ENCODE assay signal across 1 cellular context in the genomic region with DNA sequence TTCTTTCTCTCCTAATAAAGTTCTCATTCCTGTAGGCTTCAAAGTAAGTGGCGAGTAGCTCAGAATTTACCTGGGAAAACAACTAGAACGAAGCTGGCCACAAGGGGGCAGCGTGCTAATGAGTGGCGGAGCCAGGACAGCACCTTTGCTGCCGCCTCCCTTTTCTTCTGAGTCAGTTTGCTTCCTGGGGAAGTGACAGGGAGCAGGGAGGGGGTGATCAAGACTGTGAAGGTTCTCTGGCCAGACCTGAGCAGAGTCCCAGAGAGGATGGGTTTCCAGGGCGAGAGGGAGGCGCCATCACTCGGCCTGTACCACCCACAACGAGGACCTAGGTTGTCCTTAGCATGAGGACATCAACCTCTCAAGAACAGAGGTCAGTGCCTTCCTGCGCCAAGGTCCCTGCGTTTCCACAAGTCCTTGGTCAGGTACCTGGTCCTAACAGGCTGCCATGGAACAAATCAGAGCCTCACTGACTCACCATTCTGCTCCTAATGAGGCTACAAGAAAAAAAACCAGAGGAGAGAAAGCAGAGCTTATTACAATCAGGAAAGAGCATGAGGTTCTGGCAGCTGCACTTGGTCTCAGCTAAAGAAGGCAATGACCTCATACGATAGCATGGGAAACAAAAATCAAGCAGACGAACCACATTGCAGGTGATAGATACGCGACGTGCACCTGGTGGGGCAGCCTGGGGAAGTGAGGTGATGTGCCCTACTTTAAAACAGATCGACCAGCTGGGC.
A peak's percentile ranks its signal among the peaks of the same experiment; 100 is the strongest.
TF ChIP-seq lines count a peak whose summit lies in the region.

No MANE protein-coding gene starts in this region.

TF ChIP-seq in GM23338, 12 proteins besides CTCF, POLR2A, EP300 and RAD21 (continued from another document):
- TF ChIP-seq, protein P1, sequence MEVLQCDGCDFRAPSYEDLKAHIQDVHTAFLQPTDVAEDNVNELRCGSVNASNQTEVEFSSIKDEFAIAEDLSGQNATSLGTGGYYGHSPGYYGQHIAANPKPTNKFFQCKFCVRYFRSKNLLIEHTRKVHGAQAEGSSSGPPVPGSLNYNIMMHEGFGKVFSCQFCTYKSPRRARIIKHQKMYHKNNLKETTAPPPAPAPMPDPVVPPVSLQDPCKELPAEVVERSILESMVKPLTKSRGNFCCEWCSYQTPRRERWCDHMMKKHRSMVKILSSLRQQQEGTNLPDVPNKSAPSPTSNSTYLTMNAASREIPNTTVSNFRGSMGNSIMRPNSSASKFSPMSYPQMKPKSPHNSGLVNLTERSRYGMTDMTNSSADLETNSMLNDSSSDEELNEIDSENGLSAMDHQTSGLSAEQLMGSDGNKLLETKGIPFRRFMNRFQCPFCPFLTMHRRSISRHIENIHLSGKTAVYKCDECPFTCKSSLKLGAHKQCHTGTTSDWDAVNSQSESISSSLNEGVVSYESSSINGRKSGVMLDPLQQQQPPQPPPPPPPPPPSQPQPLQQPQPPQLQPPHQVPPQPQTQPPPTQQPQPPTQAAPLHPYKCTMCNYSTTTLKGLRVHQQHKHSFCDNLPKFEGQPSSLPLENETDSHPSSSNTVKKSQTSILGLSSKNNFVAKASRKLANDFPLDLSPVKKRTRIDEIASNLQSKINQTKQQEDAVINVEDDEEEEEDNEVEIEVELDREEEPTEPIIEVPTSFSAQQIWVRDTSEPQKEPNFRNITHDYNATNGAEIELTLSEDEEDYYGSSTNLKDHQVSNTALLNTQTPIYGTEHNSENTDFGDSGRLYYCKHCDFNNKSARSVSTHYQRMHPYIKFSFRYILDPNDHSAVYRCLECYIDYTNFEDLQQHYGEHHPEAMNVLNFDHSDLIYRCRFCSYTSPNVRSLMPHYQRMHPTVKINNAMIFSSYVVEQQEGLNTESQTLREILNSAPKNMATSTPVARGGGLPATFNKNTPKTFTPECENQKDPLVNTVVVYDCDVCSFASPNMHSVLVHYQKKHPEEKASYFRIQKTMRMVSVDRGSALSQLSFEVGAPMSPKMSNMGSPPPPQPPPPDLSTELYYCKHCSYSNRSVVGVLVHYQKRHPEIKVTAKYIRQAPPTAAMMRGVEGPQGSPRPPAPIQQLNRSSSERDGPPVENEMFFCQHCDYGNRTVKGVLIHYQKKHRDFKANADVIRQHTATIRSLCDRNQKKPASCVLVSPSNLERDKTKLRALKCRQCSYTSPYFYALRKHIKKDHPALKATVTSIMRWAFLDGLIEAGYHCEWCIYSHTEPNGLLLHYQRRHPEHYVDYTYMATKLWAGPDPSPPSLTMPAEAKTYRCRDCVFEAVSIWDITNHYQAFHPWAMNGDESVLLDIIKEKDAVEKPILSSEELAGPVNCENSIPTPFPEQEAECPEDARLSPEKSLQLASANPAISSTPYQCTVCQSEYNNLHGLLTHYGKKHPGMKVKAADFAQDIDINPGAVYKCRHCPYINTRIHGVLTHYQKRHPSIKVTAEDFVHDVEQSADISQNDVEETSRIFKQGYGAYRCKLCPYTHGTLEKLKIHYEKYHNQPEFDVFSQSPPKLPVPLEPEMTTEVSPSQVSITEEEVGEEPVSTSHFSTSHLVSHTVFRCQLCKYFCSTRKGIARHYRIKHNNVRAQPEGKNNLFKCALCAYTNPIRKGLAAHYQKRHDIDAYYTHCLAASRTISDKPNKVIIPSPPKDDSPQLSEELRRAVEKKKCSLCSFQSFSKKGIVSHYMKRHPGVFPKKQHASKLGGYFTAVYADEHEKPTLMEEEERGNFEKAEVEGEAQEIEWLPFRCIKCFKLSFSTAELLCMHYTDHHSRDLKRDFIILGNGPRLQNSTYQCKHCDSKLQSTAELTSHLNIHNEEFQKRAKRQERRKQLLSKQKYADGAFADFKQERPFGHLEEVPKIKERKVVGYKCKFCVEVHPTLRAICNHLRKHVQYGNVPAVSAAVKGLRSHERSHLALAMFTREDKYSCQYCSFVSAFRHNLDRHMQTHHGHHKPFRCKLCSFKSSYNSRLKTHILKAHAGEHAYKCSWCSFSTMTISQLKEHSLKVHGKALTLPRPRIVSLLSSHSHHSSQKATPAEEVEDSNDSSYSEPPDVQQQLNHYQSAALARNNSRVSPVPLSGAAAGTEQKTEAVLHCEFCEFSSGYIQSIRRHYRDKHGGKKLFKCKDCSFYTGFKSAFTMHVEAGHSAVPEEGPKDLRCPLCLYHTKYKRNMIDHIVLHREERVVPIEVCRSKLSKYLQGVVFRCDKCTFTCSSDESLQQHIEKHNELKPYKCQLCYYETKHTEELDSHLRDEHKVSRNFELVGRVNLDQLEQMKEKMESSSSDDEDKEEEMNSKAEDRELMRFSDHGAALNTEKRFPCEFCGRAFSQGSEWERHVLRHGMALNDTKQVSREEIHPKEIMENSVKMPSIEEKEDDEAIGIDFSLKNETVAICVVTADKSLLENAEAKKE (CRISPR knock-in tag; IDR thresholded peaks at IDR 0.05) = peak; percentile 3; the same call in 1 of the 2 replicates
TF ChIP-seq in GM23338: peak in this region for 1.
